In genomic region chr9:93131599-93132286, GRCh38 we compare ENCODE assay signal across 1 cellular context.
TF ChIP-seq lines count a peak whose summit lies in the region.

No MANE protein-coding gene starts in this region.

TF ChIP-seq in GM12878, 131 proteins besides CTCF, POLR2A, EP300 and RAD21:
- TF ChIP-seq NFIC (IDR thresholded peaks at IDR 0.05; ENCODE audit: low read depth, low read length) (no peak), CEBPB (IDR thresholded peaks at IDR 0.05; ENCODE audit: borderline replicate concordance in 1 of 2, low read depth in 2 of 2, low read length in 2 of 2) (no peak), SUZ12 (IDR thresholded peaks at IDR 0.05; ENCODE audit: unreplicated experiment) (no peak), STAT3 (IDR thresholded peaks at IDR 0.05; ENCODE audit: low read depth, low read length) (no peak), NFXL1 (IDR thresholded peaks at IDR 0.05; ENCODE audit: borderline replicate concordance) (no peak)
